In genomic region chr19:42477117-42477516, GRCh38 we compare ENCODE assay signal across 25 cellular contexts. TPM values are rescaled to one million over a fixed set of nuclear protein-coding genes. Genes with fewer than 3 reads are reported as not detected.
"Had no signal": no experiment of that assay in that cellular context is flagged by ENCODE, and none has a peak within 500 bp of the region (broad histone marks: within the 10 kb centered on the region; RNA-seq: fewer than 3 reads in every experiment).

No MANE protein-coding gene starts in this region.

- H3K27me3 ChIP-seq: SJSA1 had no signal

- H3K27ac Mint-ChIP-seq: T-cell; T-helper 1 cell treated with Interleukin-12 subunit alpha and Interleukin-12 subunit beta and Interleukin-4 antibody, amounts not matched to agents 30 μg/mL and 1 μg/mL, for 36 hours had no signal

- H3K9ac ChIP-seq: SK-N-SH had no signal

- H3K4me3 ChIP-seq: SJSA1 had no signal

- H3K9me3 Mint-ChIP-seq: T-cell; T-helper 1 cell treated with Interleukin-12 subunit alpha and Interleukin-12 subunit beta and Interleukin-4 antibody, amounts not matched to agents 30 μg/mL and 1 μg/mL, for 36 hours had no signal

- H3K4me3 Mint-ChIP-seq: T-cell; T-helper 1 cell treated with Interleukin-12 subunit alpha and Interleukin-12 subunit beta and Interleukin-4 antibody, amounts not matched to agents 30 μg/mL and 1 μg/mL, for 36 hours had no signal

- H3K9me2 ChIP-seq: SK-N-SH had no signal

- H3K36me3 ChIP-seq: SJSA1 had no signal

- H3K9me3 ChIP-seq: SJSA1, SK-N-SH had no signal

- ATAC-seq: T-cell had no signal

- DNase-seq: KBM-7, MV-4-11, NCI-H1048, NCI-H1105 treated with DMSO at 0.1 percent for 48 hours, NCI-H1417 treated with DMSO at 0.1 percent for 48 hours, NCI-H146, NCI-H1694 treated with DMSO at 0.1 percent for 48 hours, NCI-H1930, NCI-H2081, NCI-H2107, NCI-H2227 treated with DMSO at 0.1 percent for 48 hours, NCI-H524, NCI-H526 treated with DMSO at 0.1 percent for 48 hours, NCI-H748 treated with DMSO at 0.1 percent for 48 hours, Right ventricle myocardium superior, RPMI8226, SIG-M5, SK-N-SH, SW 1271, T-cell had no signal

- H3K36me3 Mint-ChIP-seq: T-cell had no signal

- H3K27ac ChIP-seq: SJSA1 had no signal

- H3K4me1 ChIP-seq: SJSA1 had no signal

- H3K4me2 ChIP-seq: SK-N-SH had no signal

RNA-seq across cellular contexts. Expression of gene CXCL17, which starts 34.4 kb away (rescaled TPM):
- total RNA-seq: LHCN-M2, MCF 10A, NCI-H460, Right ventricle myocardium superior, SJSA1, T-cell had no signal
- polyA plus RNA-seq: SK-N-SH had no signal

RNA-seq across cellular contexts. Expression of gene CEACAM1, which starts 51.2 kb away (rescaled TPM):
- total RNA-seq: LHCN-M2, SJSA1 had no signal
